24 cellular contexts compared by ENCODE assay signal in genomic region chr3:8446845-8447244, GRCh38. TPM values are rescaled to one million over a fixed set of nuclear protein-coding genes. Genes with fewer than 3 reads are reported as not detected.
DNase-seq lines count a peak whose midpoint lies in the region; ATAC-seq and TF ChIP-seq lines count a peak whose summit lies in the region.
"Had no signal": no experiment of that assay in that cellular context is flagged by ENCODE, and none has a peak within 500 bp of the region (broad histone marks: within the 10 kb centered on the region; RNA-seq: fewer than 3 reads in every experiment).

No MANE protein-coding gene starts in this region.

- no peak overlapping the region for H3K4me2 ChIP-seq in SK-N-SH
- no peak overlapping the region for H3K4me2 ChIP-seq in osteoblast (ENCODE audit: insufficient read depth, low read length)
- H3K4me2 ChIP-seq: BLaER1, GM23338 had no signal

- no peaks in the 10 kb centered on the region for H3K27me3 ChIP-seq in SK-N-SH (ENCODE audit: insufficient read depth)
- no peaks in the 10 kb centered on the region for H3K27me3 ChIP-seq in osteoblast (ENCODE audit: insufficient read depth, low read length)
- no peaks in the 10 kb centered on the region for H3K27me3 ChIP-seq in prostate gland (replicated peaks; ENCODE audit: insufficient read depth)
- H3K27me3 ChIP-seq: BLaER1, SJCRH30 had no signal

- no peaks in the 10 kb centered on the region for H4K20me1 ChIP-seq in SK-N-SH (ENCODE audit: insufficient read depth)
- no peaks in the 10 kb centered on the region for H4K20me1 ChIP-seq in osteoblast (ENCODE audit: insufficient read depth, low read length)
- H4K20me1 ChIP-seq: BLaER1 had no signal

- no peaks in the 10 kb centered on the region for H3K36me3 ChIP-seq in SK-N-SH (replicated peaks in 1 of 2; ENCODE audit: control insufficient read depth in 1 of 2, insufficient read depth in 2 of 2, low read length in 1 of 2)
- no peaks in the 10 kb centered on the region for H3K36me3 ChIP-seq in osteoblast (ENCODE audit: insufficient read depth, low read length)
- no peaks in the 10 kb centered on the region for H3K36me3 ChIP-seq in prostate gland
- H3K36me3 ChIP-seq: BLaER1, SJCRH30 had no signal

- 81% methylated on average over 2 of the region's 2 CpGs for WGBS in SK-N-SH (ENCODE audit: low lambda C conversion rate)
- WGBS in prostate gland, result 98% methylated on average over 2 of the region's 2 CpGs

- intact Hi-C loops in prostate gland (cut with DNase I), result no loop called here

- no peak for TF ChIP-seq CTCF in SK-N-SH (IDR thresholded peaks at IDR 0.05)
- TF ChIP-seq CTCF in osteoblast (IDR thresholded peaks at IDR 0.05; ENCODE audit: extremely low read depth, low read depth, low read length), result no peak
- no peak for TF ChIP-seq CTCF in prostate gland (IDR thresholded peaks at IDR 0.05)

- H3K9me3 ChIP-seq in SK-N-SH (no peaks in the 10 kb centered on the region), osteoblast (ENCODE audit: low read depth, low read length) (no peaks in the 10 kb centered on the region), prostate gland (no peaks in the 10 kb centered on the region)
- H3K9me3 ChIP-seq: SJCRH30 had no signal

- no peak overlapping the region for H3K9ac ChIP-seq in SK-N-SH
- H3K9ac ChIP-seq: BLaER1 had no signal

- peak overlapping the region; percentile 36 to 98; a peak in 3 of 4 replicates for H3K27ac ChIP-seq in SK-N-SH (ENCODE audit: low read depth in 2 of 2, low read length in 1 of 2)
- peak overlapping the region; percentile 91 for H3K27ac ChIP-seq in osteoblast (ENCODE audit: low read depth, low read length)
- no peak overlapping the region for H3K27ac ChIP-seq in prostate gland
- H3K27ac ChIP-seq: 22Rv1, BLaER1, SJCRH30 had no signal

- H3K4me3 ChIP-seq in SK-N-SH (ENCODE audit: low read depth in 2 of 2, low read length in 1 of 2), result no peak overlapping the region
- H3K4me3 ChIP-seq in osteoblast (ENCODE audit: insufficient read depth, low read length), result no peak overlapping the region
- no peak overlapping the region for H3K4me3 ChIP-seq in prostate gland
- H3K4me3 ChIP-seq: BLaER1, GM23338, SJCRH30 had no signal

- H3F3A ChIP-seq in SK-N-SH (replicated peaks; ENCODE audit: insufficient read depth), result peaks cover 38% of the 10 kb centered on the region

- no peak overlapping the region for H2AFZ ChIP-seq in SK-N-SH (ENCODE audit: low read depth)
- no peak overlapping the region for H2AFZ ChIP-seq in osteoblast (ENCODE audit: low read length)
- H2AFZ ChIP-seq: GM23338 had no signal

- TF ChIP-seq RAD21 in SK-N-SH (IDR thresholded peaks at IDR 0.05; ENCODE audit: low read length), result no peak

- POLR2A ChIA-PET in SK-N-SH (lab: Yijun Ruan, JAX), result no interaction called here

- H3K4me1 ChIP-seq in SK-N-SH (ENCODE audit: control insufficient read depth in 1 of 2, insufficient read depth in 2 of 2, low read depth in 1 of 2, low read length in 1 of 2), result peaks cover 39 to 42% of the 10 kb centered on the region in 2 experiments
- peaks cover 64% of the 10 kb centered on the region for H3K4me1 ChIP-seq in osteoblast (ENCODE audit: insufficient read depth, low read length)
- H3K4me1 ChIP-seq in prostate gland (replicated peaks), result peaks cover 13% of the 10 kb centered on the region

- TF ChIP-seq POLR2A in prostate gland (IDR thresholded peaks at IDR 0.05), result no peak

- DNase-seq in SK-N-SH, result no peak
- peak; percentile 7 for DNase-seq in dermis blood vessel endothelial cell
- DNase-seq in osteoblast (ENCODE audit: insufficient read length, low spot score, missing footprints), result no peak
- no peak for DNase-seq in NCI-H345 (lab: John Stamatoyannopoulos, UW)
- no peak for DNase-seq in stimulated activated naive CD4-positive, alpha-beta T cell treated with Interleukin-2 at 50 U/mL for 16 hours (lab: John Stamatoyannopoulos, UW)
- DNase-seq in prostate gland (ENCODE audit: low spot score), result no peak
- DNase-seq: CD4-positive, alpha-beta T cell; DMS53; H9; Karpas-422; MV-4-11; NCI-H1105; NCI-H1436 treated with DMSO at 0.1 percent for 48 hours; NCI-H187 treated with DMSO at 0.1 percent for 48 hours; NCI-H2171 treated with DMSO at 0.1 percent for 48 hours; NCI-H524; NCI-H748 treated with DMSO at 0.1 percent for 48 hours; SJCRH30 had no signal

- TF ChIP-seq EP300 in SK-N-SH (IDR thresholded peaks at IDR 0.05; ENCODE audit: borderline replicate concordance in 1 of 2, low read depth in 1 of 2, low read length in 1 of 2), result no peak

- CTCF ChIA-PET in SK-N-SH (lab: Yijun Ruan, JAX), result interaction anchor here (5.9 kb wide), 1 partner anchor 161 kb away, joined by 76 read pairs; no protein-coding TSS in a partner anchor

- H3K79me2 ChIP-seq in SK-N-SH (ENCODE audit: insufficient read depth) (no peaks in the 10 kb centered on the region), osteoblast (ENCODE audit: insufficient read depth, low read length) (no peaks in the 10 kb centered on the region)

- ATAC-seq in SK-N-SH treated with all-trans-retinoic acid at 6 μM for 48 hours, result no peak
- ATAC-seq: GM23338, HepG2, Right ventricle myocardium inferior had no signal

- no peaks in the 10 kb centered on the region for H3K9me2 ChIP-seq in SK-N-SH

TF ChIP-seq in SK-N-SH, 30 proteins besides CTCF, POLR2A, EP300 and RAD21:
- TF ChIP-seq GATA2 (CRISPR knock-in tag; IDR thresholded peaks at IDR 0.05) (no peak), RXRA (IDR thresholded peaks at IDR 0.05; ENCODE audit: borderline replicate concordance, low read depth) (no peak), FOXJ3 (CRISPR knock-in tag; IDR thresholded peaks at IDR 0.05) (no peak), MEF2A (IDR thresholded peaks at IDR 0.05; ENCODE audit: borderline replicate concordance, low read depth) (no peak), TEAD4 (IDR thresholded peaks at IDR 0.05; ENCODE audit: borderline replicate concordance, insufficient read depth) (no peak), ELF1 (IDR thresholded peaks at IDR 0.05) (no peak), USF1 (IDR thresholded peaks at IDR 0.05; ENCODE audit: borderline replicate concordance, low read depth) (no peak), IRF3 (IDR thresholded peaks at IDR 0.05; ENCODE audit: low read depth, low read length) (no peak), NRF1 (IDR thresholded peaks at IDR 0.05; ENCODE audit: low read depth, low read length) (no peak)

TF ChIP-seq in SK-N-SH treated with all-trans-retinoic acid at 6 μM for 48 hours, 23 proteins besides CTCF, POLR2A, EP300 and RAD21:
- TF ChIP-seq SNAI2 (CRISPR knock-in tag; IDR thresholded peaks at IDR 0.05), result no peak
- TF ChIP-seq ZNF565 (CRISPR knock-in tag; conservative IDR thresholded peaks at IDR 0.05; ENCODE audit: low read depth), result no peak
- no peak for TF ChIP-seq ZFP30 (CRISPR knock-in tag; IDR thresholded peaks at IDR 0.05)
- no peak for TF ChIP-seq ISL1 (CRISPR knock-in tag; IDR thresholded peaks at IDR 0.05)
- TF ChIP-seq CSRNP3 (CRISPR knock-in tag; IDR thresholded peaks at IDR 0.05), result no peak

RNA-seq across cellular contexts. Expression of gene LMCD1, which starts 54.8 kb away (rescaled TPM):
- polyA plus RNA-seq in SK-N-SH (2012; rRNA removed), result 23.6 and 26.5 TPM in 2 replicates
- 19.2 and 20.3 TPM in 2 replicates for polyA plus RNA-seq in SK-N-SH (2012; cell fraction: cytosol; rRNA removed)
- polyA plus RNA-seq in SK-N-SH (2012; cell fraction: nucleus; rRNA removed), result 34.5 and 40.1 TPM in 2 replicates
- total RNA-seq in dermis blood vessel endothelial cell, result 39.9 and 106 TPM in 2 replicates
- total RNA-seq in osteoblast, result 213 and 294 TPM in 2 replicates
- total RNA-seq in prostate gland, result 100 to 1,000 TPM in 1 of 2 donors, 10 to 100 TPM in 1; 73.0 to 144 TPM

Comparison
In these comparisons a context has a peak if more than half of its experiments do, and no peak if none do; other contexts are left out.
1. H3K27ac ChIP-seq: peak in SK-N-SH (2 of 2) and osteoblast (single experiment); none in prostate gland (0 of 2).